In the genomic region with DNA sequence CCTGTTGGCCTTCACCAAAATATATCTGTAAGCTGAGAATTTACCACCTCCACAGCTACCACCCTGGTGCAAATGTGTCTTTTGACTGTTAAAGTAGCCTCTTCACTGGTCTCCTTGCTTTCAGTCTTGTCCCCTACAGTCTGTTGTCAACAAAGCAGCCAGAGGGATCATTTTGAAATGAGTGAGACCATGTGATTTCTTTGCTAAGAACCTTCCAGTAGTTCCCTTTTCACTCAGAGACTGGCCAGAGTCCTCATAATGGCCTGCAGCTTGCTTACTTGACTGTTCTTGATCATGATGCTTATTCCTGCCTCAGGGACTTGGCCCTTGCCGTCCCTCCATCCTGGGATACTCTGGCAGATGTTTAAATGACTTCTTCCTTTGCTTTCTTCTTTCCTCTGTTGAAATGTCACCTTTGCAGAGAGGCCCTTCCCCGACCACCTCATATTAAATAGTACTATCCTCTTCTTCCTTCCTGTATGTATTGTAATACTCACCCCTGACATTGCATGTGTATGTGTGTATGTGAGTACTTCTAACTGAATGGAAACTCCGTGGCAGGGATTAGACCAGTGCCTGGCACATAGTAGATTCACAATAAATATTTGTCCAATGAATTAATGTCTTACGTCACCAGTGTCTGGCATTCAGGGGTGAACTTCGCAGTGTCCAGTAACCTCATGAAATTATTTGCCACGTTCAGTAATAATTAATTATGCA, we compare ENCODE assay signal across 9 cellular contexts. TPM values are rescaled to one million over a fixed set of nuclear protein-coding genes. Genes with fewer than 3 reads are reported as not detected.
A peak's percentile ranks its signal among the peaks of the same experiment; 100 is the strongest.
DNase-seq lines count a peak whose midpoint lies in the region; ATAC-seq and TF ChIP-seq lines count a peak whose summit lies in the region.
"Had no signal": no experiment of that assay in that cellular context is flagged by ENCODE, and none has a peak within 500 bp of the region (broad histone marks: within the 10 kb centered on the region; RNA-seq: fewer than 3 reads in every experiment).

No MANE protein-coding gene starts in this region.

- WGBS in GM23248 (ENCODE audit: low coverage in 1 of 2, low lambda C conversion rate in 2 of 2, missing lambda C conversion rate in 2 of 2), 2 experiments = 17 to 21% methylated on average over 6 of the region's 6 CpGs

- no peaks in the 10 kb centered on the region for H3K9me3 ChIP-seq in GM23248 (ENCODE audit: low read depth)
- H3K9me3 ChIP-seq in skeletal muscle tissue (ENCODE audit: control insufficient read depth in 3 of 3, low read length in 3 of 3) = no peaks in the 10 kb centered on the region

- no peak overlapping the region for H2AFZ ChIP-seq in GM23248

- in situ Hi-C loops in GM23248 (cut with MboI) = no loop called here

- DNase-seq in GM23248 (peak; percentile 90), RWPE1 (ENCODE audit: low spot score) (no peak), foreskin fibroblast (peak; percentile 62 to 75), activated gamma-delta T cell (lab: John Stamatoyannopoulos, UW) (no peak), left lobe of liver (ENCODE audit: low spot score) (no peak)
- DNase-seq: GDM1 had no signal

- H3K9ac ChIP-seq in GM23248 (peak overlapping the region; percentile 71), skeletal muscle tissue (ENCODE audit: low read depth in 1 of 3, low read length in 3 of 3) (no peak overlapping the region)

- peak overlapping the region; percentile 63 for H3K4me2 ChIP-seq in GM23248 (ENCODE audit: unreplicated experiment)

- H3K79me2 ChIP-seq in GM23248 (ENCODE audit: insufficient read depth) = peaks cover 86% of the 10 kb centered on the region

- H4K20me1 ChIP-seq in GM23248 (ENCODE audit: insufficient read depth) = no peaks in the 10 kb centered on the region

- H3K27ac ChIP-seq in GM23248 = peak overlapping the region; percentile 93
- H3K27ac ChIP-seq in RWPE1 = peak overlapping the region; percentile 93
- H3K27ac ChIP-seq in skeletal muscle tissue (ENCODE audit: low read depth, low read length) = peak overlapping the region; percentile 5

- no peak for ATAC-seq in GM21825 (IDR thresholded peaks at IDR 0.05; ENCODE audit: unreplicated experiment)
- ATAC-seq in left lobe of liver = no peak
- ATAC-seq in GM18873 (IDR thresholded peaks at IDR 0.05; ENCODE audit: low FRiP score, unreplicated experiment) = no peak

- no peak for TF ChIP-seq CTCF in RWPE1 (conservative IDR thresholded peaks at IDR 0.05; ENCODE audit: low read depth)
- TF ChIP-seq CTCF in foreskin fibroblast (IDR thresholded peaks at IDR 0.05; ENCODE audit: low read depth, low read length) = no peak

- H3K4me1 ChIP-seq in GM23248 (ENCODE audit: insufficient read depth) = peaks cover 62% of the 10 kb centered on the region
- peaks cover 14 to 28% (median 22%) of the 10 kb centered on the region in 3 donors for H3K4me1 ChIP-seq in skeletal muscle tissue (ENCODE audit: control insufficient read depth in 3 of 3, insufficient read depth in 3 of 3, low read length in 3 of 3)

- H3K4me3 ChIP-seq in GM23248 (peak overlapping the region; percentile 29; the same call in 1 of the 2 replicates), foreskin fibroblast (ENCODE audit: low read depth in 1 of 2, low read length in 2 of 2) (no peak overlapping the region), skeletal muscle tissue (ENCODE audit: low read length in 3 of 3) (no peak overlapping the region)

- POLR2A ChIA-PET in RWPE1 (lab: Yijun Ruan, JAX; ENCODE audit: low non-redundant PET) = no interaction called here

- H3K27me3 ChIP-seq in GM23248 (replicated peaks; ENCODE audit: insufficient read depth) (no peaks in the 10 kb centered on the region), skeletal muscle tissue (ENCODE audit: control insufficient read depth in 3 of 3, insufficient read depth in 3 of 3, low read length in 3 of 3) (no peaks in the 10 kb centered on the region)

- CTCF ChIA-PET in RWPE1 (lab: Yijun Ruan, JAX) = interaction anchor here (0.6 to 1.7 kb wide), 3 partner anchors 8 to 90 kb away, joined by 3 to 7 read pairs (median 4); no protein-coding TSS in a partner anchor

- H3K9me2 ChIP-seq in GM23248 (ENCODE audit: insufficient read depth) = no peaks in the 10 kb centered on the region

- peaks cover 75% of the 10 kb centered on the region for H3F3A ChIP-seq in GM23248 (ENCODE audit: insufficient read depth)

- H3K36me3 ChIP-seq in GM23248 (ENCODE audit: low read depth) = no peaks in the 10 kb centered on the region
- H3K36me3 ChIP-seq in skeletal muscle tissue (ENCODE audit: control insufficient read depth in 3 of 3, insufficient read depth in 3 of 3, low read length in 3 of 3) = peaks cover 0 to 9% (median 6%) of the 10 kb centered on the region in 3 donors

RNA-seq across cellular contexts. Expression of a gene that starts 5.0 kb away (rescaled TPM):
- total RNA-seq in GM23248 (2014; rRNA removed; shearing (Covaris generic)) = 23.6 and 24.8 TPM in 2 replicates
- 96.3 and 105 TPM in 2 replicates for polyA plus RNA-seq in GM23248 (2016; fragmentation: Nextera tagmentation; extraction: Ambion mirVana)
- total RNA-seq in skeletal muscle tissue (12.0 TPM), left lobe of liver (12.3 TPM)

RNA-seq across cellular contexts. Expression of a gene that starts 32.8 kb away (rescaled TPM):
- not detected in 2 replicates for total RNA-seq in GM23248 (2014; rRNA removed; shearing (Covaris generic))
- polyA plus RNA-seq in GM23248 (2016; fragmentation: Nextera tagmentation; extraction: Ambion mirVana) = not detected in 2 replicates
- total RNA-seq in skeletal muscle tissue (not detected), left lobe of liver (not detected)

RNA-seq across cellular contexts. Expression of a gene that starts 51.5 kb away (rescaled TPM):
- 28.6 and 29.8 TPM in 2 replicates for total RNA-seq in GM23248 (2014; rRNA removed; shearing (Covaris generic))
- 13.9 and 17.0 TPM in 2 replicates for polyA plus RNA-seq in GM23248 (2016; fragmentation: Nextera tagmentation; extraction: Ambion mirVana)
- 7.8 TPM for total RNA-seq in skeletal muscle tissue
- total RNA-seq in left lobe of liver = 9.6 TPM

Comparison
In these comparisons a context has a peak if more than half of its experiments do, and no peak if none do; other contexts are left out.
1. DNase-seq: peak in GM23248 (single experiment) and foreskin fibroblast (2 of 2); none in RWPE1 (single experiment), activated gamma-delta T cell (single experiment) and left lobe of liver (single experiment).
2. H3K27ac ChIP-seq: peak in every context shown above with its lines; median percentile 93 in GM23248; 93 in RWPE1; 5 in skeletal muscle tissue.